Comparison of ENCODE assay signal across 8 cellular contexts in the genomic region with DNA sequence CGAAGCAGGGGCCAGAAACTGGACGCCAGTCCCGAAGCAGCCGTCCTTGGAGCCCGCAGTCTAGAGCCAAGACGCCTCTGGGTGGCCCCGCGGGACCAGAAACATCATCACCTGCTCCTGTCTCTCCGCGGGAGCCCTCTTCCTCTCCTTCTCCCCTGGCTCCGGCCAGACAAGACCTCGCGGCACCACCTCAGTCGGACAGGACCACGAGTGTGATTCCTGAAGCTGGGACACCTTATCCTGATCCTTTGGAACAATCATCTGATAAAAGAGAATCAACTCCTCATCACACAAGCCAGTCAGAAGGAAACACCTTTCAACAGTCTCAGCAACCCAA. TPM values are rescaled to one million over a fixed set of nuclear protein-coding genes. Genes with fewer than 3 reads are reported as not detected.
DNase-seq lines count a peak whose midpoint lies in the region; ATAC-seq and TF ChIP-seq lines count a peak whose summit lies in the region.

No MANE protein-coding gene starts in this region.

- peaks cover 9% of the 10 kb centered on the region for H3K4me1 ChIP-seq in adipocyte (ENCODE audit: control insufficient read depth, insufficient read depth, low read length)
- H3K4me1 ChIP-seq in smooth muscle cell (ENCODE audit: low read depth): peaks cover 5% of the 10 kb centered on the region

- no peaks in the 10 kb centered on the region for H3K79me2 ChIP-seq in smooth muscle cell (ENCODE audit: low read depth)

- peak overlapping the region; percentile 88 for H3K4me2 ChIP-seq in smooth muscle cell

- ATAC-seq in GM19455 (IDR thresholded peaks at IDR 0.05; ENCODE audit: unreplicated experiment) (peak; percentile 26), HG02840 (IDR thresholded peaks at IDR 0.05; ENCODE audit: low FRiP score, unreplicated experiment) (no peak)

- TF ChIP-seq CTCF in AG10803 (conservative IDR thresholded peaks at IDR 0.05; ENCODE audit: low read length) (no peak), smooth muscle cell (IDR thresholded peaks at IDR 0.05; ENCODE audit: borderline replicate concordance, insufficient read depth, poor library complexity, severe bottlenecking) (no peak)

- H4K20me1 ChIP-seq in smooth muscle cell (ENCODE audit: low read depth): no peaks in the 10 kb centered on the region

- no peaks in the 10 kb centered on the region for H3F3A ChIP-seq in smooth muscle cell (ENCODE audit: low read depth)

- peak overlapping the region; percentile 80 for H2AFZ ChIP-seq in smooth muscle cell (ENCODE audit: low read depth)

- no peaks in the 10 kb centered on the region for H3K9me3 ChIP-seq in adipocyte (ENCODE audit: control insufficient read depth, low read length)
- no peaks in the 10 kb centered on the region for H3K9me3 ChIP-seq in iPS-18c (ENCODE audit: control insufficient read depth, insufficient read depth, low read length)
- no peaks in the 10 kb centered on the region for H3K9me3 ChIP-seq in smooth muscle cell (replicated peaks; ENCODE audit: low read depth)

- H3K27ac ChIP-seq in smooth muscle cell (ENCODE audit: low read depth): no peak overlapping the region

- no peaks in the 10 kb centered on the region for H3K27me3 ChIP-seq in adipocyte (replicated peaks; ENCODE audit: control insufficient read depth, insufficient read depth, low read length)
- H3K27me3 ChIP-seq in smooth muscle cell (ENCODE audit: low read depth): peaks cover 28% of the 10 kb centered on the region

- DNase-seq in AG10803 (ENCODE audit: low read depth) (peak; percentile 3), M059J (ENCODE audit: low read depth) (peak; percentile 25), adipocyte (ENCODE audit: low read depth) (peak; percentile 62), smooth muscle cell (lab: John Stamatoyannopoulos, UW; ENCODE audit: unreplicated experiment) (no peak), SIG-M5 treated with dmso at 0.1 percent for 504 hours (lab: John Stamatoyannopoulos, UW; ENCODE audit: unreplicated experiment) (no peak)

- peak overlapping the region; percentile 86 for H3K9ac ChIP-seq in adipocyte (ENCODE audit: low read length)
- H3K9ac ChIP-seq in smooth muscle cell (ENCODE audit: low read depth): peak overlapping the region; percentile 61

- peak overlapping the region; percentile 84 for H3K4me3 ChIP-seq in AG10803 (ENCODE audit: low read length)
- H3K4me3 ChIP-seq in adipocyte (ENCODE audit: low read length): peak overlapping the region; percentile 98
- H3K4me3 ChIP-seq in iPS-18c (ENCODE audit: insufficient read depth, low read depth, low read length): peak overlapping the region; percentile 55
- peak overlapping the region; percentile 72 for H3K4me3 ChIP-seq in smooth muscle cell

- WGBS in smooth muscle cell (ENCODE audit: low lambda C conversion rate): 6% methylated on average over 15 of the region's 15 CpGs

- H3K36me3 ChIP-seq in adipocyte (ENCODE audit: control insufficient read depth, insufficient read depth, low read length, severe bottlenecking) (no peaks in the 10 kb centered on the region), smooth muscle cell (ENCODE audit: low read depth) (no peaks in the 10 kb centered on the region)

RNA-seq across cellular contexts. Expression of a gene that starts 0.4 kb away (rescaled TPM):
- total RNA-seq in M059J (2014; rRNA removed; shearing (Covaris generic)): 0.10 TPM in 1 of 2 replicates, not detected in the other
- total RNA-seq in smooth muscle cell: 0.22 and 0.49 TPM in 2 replicates
- polyA plus RNA-seq in smooth muscle cell: 0.24 TPM in 1 of 2 replicates, not detected in the other

RNA-seq across cellular contexts. Expression of a gene that starts 45.4 kb away (rescaled TPM):
- total RNA-seq in M059J (2014; rRNA removed; shearing (Covaris generic)): 24.2 and 27.0 TPM in 2 replicates
- 58.5 and 69.4 TPM in 2 replicates for total RNA-seq in smooth muscle cell
- 64.0 and 66.1 TPM in 2 replicates for polyA plus RNA-seq in smooth muscle cell

RNA-seq across cellular contexts. Expression of a gene that starts 51.8 kb away (rescaled TPM):
- 5.4 and 8.9 TPM in 2 replicates for total RNA-seq in M059J (2014; rRNA removed; shearing (Covaris generic))
- 18.2 and 24.7 TPM in 2 replicates for total RNA-seq in smooth muscle cell
- polyA plus RNA-seq in smooth muscle cell: 11.4 and 13.6 TPM in 2 replicates

Comparison
In these comparisons a context has a peak if more than half of its experiments do, and no peak if none do; other contexts are left out.
1. DNase-seq: peak in AG10803 (single experiment), M059J (single experiment) and adipocyte (single experiment); none in smooth muscle cell (single experiment) and SIG-M5 treated with dmso at 0.1 percent for 504 hours (single experiment).
2. Peak in every context shown above with its lines, with median percentiles within 50 percentile points of each other: H3K4me3 ChIP-seq.